24 cellular contexts compared by ENCODE assay signal in the genomic region with DNA sequence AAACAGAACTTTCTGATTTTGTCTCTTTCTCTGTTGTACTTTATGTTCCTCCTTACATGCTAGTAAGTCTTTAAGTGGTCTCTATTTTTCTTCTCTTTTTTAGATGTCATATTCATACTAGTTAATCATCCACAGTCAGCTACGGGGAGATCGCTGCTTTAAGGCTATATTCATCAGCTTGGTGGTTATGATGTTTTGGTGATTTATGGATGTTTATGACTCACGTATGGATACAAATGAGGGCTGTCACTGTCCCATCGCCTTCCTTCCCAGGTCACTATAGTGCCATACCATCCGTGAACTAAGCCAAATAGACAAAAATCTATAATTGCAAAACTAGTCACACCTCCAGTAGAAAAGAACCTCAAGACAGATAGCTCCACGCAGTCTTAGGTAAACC.
"Had no signal": no experiment of that assay in that cellular context is flagged by ENCODE, and none has a peak within 500 bp of the region (broad histone marks: within the 10 kb centered on the region; RNA-seq: fewer than 3 reads in every experiment).

No MANE protein-coding gene starts in this region.

- ATAC-seq: activated T-helper 17 cell treated with anti-CD3 and anti-CD28 coated beads, Interleukin-2, amount 50 U/mL, for 72 hours; T-cell had no signal

- H3K9me3 Mint-ChIP-seq: activated CD4-positive, alpha-beta T cell treated with anti-CD3 and anti-CD28 coated beads, Interleukin-2, amount 10 ng/mL, durations not matched to agents 7 days and 5 days had no signal

- H3K36me3 ChIP-seq: breast epithelium had no signal

- H3K4me1 ChIP-seq: breast epithelium had no signal

- H3K27me3 Mint-ChIP-seq: activated CD4-positive, alpha-beta memory T cell treated with anti-CD3 and anti-CD28 coated beads for 36 hours; activated CD4-positive, alpha-beta T cell treated with anti-CD3 and anti-CD28 coated beads, Interleukin-2, amount 10 ng/mL, durations not matched to agents 7 days and 5 days; activated naive CD8-positive, alpha-beta T cell; activated T-helper 17 cell treated with anti-CD3 and anti-CD28 coated beads, Interleukin-2, amount 50 U/mL, for 72 hours; T-cell had no signal

- H3K4me3 ChIP-seq: breast epithelium had no signal

- H3K36me3 Mint-ChIP-seq: activated CD4-positive, alpha-beta memory T cell treated with anti-CD3 and anti-CD28 coated beads for 36 hours; activated naive CD8-positive, alpha-beta T cell; T-cell had no signal

- H3K27me3 ChIP-seq: breast epithelium had no signal

- H3K27ac ChIP-seq: breast epithelium, VCaP had no signal

- H3K27ac Mint-ChIP-seq: activated CD4-positive, alpha-beta memory T cell treated with anti-CD3 and anti-CD28 coated beads for 36 hours; activated CD4-positive, alpha-beta T cell treated with anti-CD3 and anti-CD28 coated beads, Interleukin-2, amount 10 ng/mL, durations not matched to agents 7 days and 5 days; activated naive CD4-positive, alpha-beta T cell treated with anti-CD3 and anti-CD28 coated beads for 36 hours; activated naive CD8-positive, alpha-beta T cell; activated T-helper 17 cell treated with anti-CD3 and anti-CD28 coated beads, Interleukin-2, amount 50 U/mL, for 72 hours; T-cell had no signal

- H3K4me3 Mint-ChIP-seq: activated CD4-positive, alpha-beta memory T cell treated with anti-CD3 and anti-CD28 coated beads for 36 hours; activated CD4-positive, alpha-beta T cell treated with anti-CD3 and anti-CD28 coated beads, Interleukin-2, amount 10 ng/mL, durations not matched to agents 7 days and 5 days; activated naive CD4-positive, alpha-beta T cell treated with anti-CD3 and anti-CD28 coated beads for 36 hours; activated naive CD8-positive, alpha-beta T cell; activated T-helper 17 cell treated with anti-CD3 and anti-CD28 coated beads, Interleukin-2, amount 50 U/mL, for 72 hours; T-cell had no signal

- DNase-seq: activated CD4-positive, alpha-beta memory T cell treated with anti-CD3 and anti-CD28 coated beads for 36 hours; activated CD4-positive, alpha-beta T cell treated with anti-CD3 and anti-CD28 coated beads, Interleukin-2, amount 10 ng/mL, durations not matched to agents 7 days and 5 days; activated CD4-positive, CD25-positive, alpha-beta regulatory T cell; activated CD8-positive, alpha-beta memory T cell treated with anti-CD3 and anti-CD28 coated beads for 24 hours; activated gamma-delta T cell; activated naive CD4-positive, alpha-beta T cell treated with anti-CD3 and anti-CD28 coated beads for 36 hours; activated T-cell treated with anti-CD3 and anti-CD28 coated beads for 4 hours; activated T-cell treated with anti-CD3 and anti-CD28 coated beads, Interleukin-2, amount 50 U/mL, for 48 hours; caudate nucleus; KG1; MV-4-11; NCI-H1092 treated with DMSO at 0.1 percent for 48 hours; NCI-H1417 treated with DMSO at 0.1 percent for 48 hours; NCI-H1694; NCI-H2029 treated with DMSO at 0.1 percent for 48 hours; NCI-H446; NCI-H524; SHP77 treated with DMSO at 0.1 percent for 48 hours; T-cell; T-helper 2 cell had no signal

- H3K4me1 Mint-ChIP-seq: activated CD4-positive, alpha-beta T cell treated with anti-CD3 and anti-CD28 coated beads, Interleukin-2, amount 10 ng/mL, durations not matched to agents 7 days and 5 days; activated T-helper 17 cell treated with anti-CD3 and anti-CD28 coated beads, Interleukin-2, amount 50 U/mL, for 72 hours; T-cell had no signal
